In the genomic region with DNA sequence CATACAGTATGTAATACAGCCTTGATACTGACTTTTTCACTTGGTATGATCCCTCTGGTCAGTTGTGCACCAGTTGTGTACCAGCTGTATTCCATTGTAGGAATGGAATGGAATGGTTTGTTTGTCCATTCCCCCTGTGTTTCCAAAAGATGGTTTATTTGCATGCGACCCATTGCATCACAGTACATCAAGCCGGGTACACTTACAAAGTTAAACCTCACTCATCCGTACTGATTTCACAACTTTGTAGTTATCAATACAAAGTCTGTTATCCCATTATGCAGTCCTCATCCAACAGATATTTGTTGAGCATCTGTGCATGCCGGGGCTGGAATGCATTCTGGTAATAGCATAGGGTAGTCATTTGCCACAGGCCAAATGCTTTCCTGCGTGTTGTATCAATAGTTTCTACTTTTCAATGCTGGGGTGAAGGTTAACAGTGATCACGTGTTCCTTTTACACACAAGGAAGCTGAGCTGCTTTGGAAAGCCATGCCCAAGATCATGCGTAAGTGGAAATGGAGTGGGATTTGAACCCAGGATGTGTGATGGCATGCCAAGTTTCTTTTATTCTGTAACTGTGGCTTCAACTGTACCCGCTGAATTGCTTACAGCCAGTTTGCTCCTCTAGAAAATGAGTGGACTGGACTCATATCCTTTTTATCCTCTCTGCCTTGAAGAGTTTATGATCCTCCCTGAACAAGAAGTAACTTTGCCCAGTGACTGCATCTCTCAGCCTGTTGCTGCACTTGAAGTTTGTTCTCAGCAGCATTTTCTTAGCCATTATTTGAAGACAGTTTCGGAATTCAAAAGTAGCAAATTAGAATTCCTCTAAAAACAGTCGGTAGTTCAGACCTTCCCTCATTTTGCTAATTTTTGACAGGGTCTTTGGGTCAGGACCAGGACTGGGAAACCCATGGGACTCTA, we compare ENCODE assay signal across 1 cellular context.
A peak's percentile ranks its signal among the peaks of the same experiment; 100 is the strongest.
TF ChIP-seq lines count a peak whose summit lies in the region.

No MANE protein-coding gene starts in this region.

TF ChIP-seq in HepG2, 621 proteins besides CTCF, POLR2A, EP300 and RAD21 (continued from another document and continues in another):
- TF ChIP-seq, protein P1, sequence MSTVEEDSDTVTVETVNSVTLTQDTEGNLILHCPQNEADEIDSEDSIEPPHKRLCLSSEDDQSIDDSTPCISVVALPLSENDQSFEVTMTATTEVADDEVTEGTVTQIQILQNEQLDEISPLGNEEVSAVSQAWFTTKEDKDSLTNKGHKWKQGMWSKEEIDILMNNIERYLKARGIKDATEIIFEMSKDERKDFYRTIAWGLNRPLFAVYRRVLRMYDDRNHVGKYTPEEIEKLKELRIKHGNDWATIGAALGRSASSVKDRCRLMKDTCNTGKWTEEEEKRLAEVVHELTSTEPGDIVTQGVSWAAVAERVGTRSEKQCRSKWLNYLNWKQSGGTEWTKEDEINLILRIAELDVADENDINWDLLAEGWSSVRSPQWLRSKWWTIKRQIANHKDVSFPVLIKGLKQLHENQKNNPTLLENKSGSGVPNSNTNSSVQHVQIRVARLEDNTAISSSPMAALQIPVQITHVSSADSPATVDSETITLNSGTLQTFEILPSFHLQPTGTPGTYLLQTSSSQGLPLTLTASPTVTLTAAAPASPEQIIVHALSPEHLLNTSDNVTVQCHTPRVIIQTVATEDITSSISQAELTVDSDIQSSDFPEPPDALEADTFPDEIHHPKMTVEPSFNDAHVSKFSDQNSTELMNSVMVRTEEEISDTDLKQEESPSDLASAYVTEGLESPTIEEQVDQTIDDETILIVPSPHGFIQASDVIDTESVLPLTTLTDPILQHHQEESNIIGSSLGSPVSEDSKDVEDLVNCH (CRISPR knock-in tag; IDR thresholded peaks at IDR 0.05): no peak; the same call in 1 of the 2 replicates
- TF ChIP-seq ZFP36 (IDR thresholded peaks at IDR 0.05; ENCODE audit: borderline replicate concordance, low read depth, low read length, partially characterized antibody) (no peak), SP4 (CRISPR knock-in tag; IDR thresholded peaks at IDR 0.05) (no peak), RFX3 (CRISPR knock-in tag; IDR thresholded peaks at IDR 0.05) (no peak), NCOA1 (CRISPR knock-in tag; IDR thresholded peaks at IDR 0.05) (0 out of 2 replicates have a peak, but pooled peaks have one; percentile 26), ZNF143 (CRISPR knock-in tag; IDR thresholded peaks at IDR 0.05) (peak; percentile 24; the same call in 1 of the 2 replicates), ZNF766 (CRISPR knock-in tag; IDR thresholded peaks at IDR 0.05; ENCODE audit: borderline replicate concordance) (peak; percentile 82; the same call in 1 of the 2 replicates), ZC3H4 (CRISPR knock-in tag; IDR thresholded peaks at IDR 0.05; ENCODE audit: borderline replicate concordance) (no peak), ATF7 (IDR thresholded peaks at IDR 0.05) (peak; percentile 72), ATF7 (CRISPR knock-in tag; IDR thresholded peaks at IDR 0.05) (peak; percentile 85; the same call in 1 of the 2 replicates), ZMYM2 (CRISPR knock-in tag; IDR thresholded peaks at IDR 0.05) (peak; percentile 4), HNRNPH1 (optimal IDR thresholded peaks at IDR 0.05; ENCODE audit: low read depth, low read length) (no peak), GFI1 (CRISPR knock-in tag; IDR thresholded peaks at IDR 0.05; ENCODE audit: borderline replicate concordance) (peak; percentile 60), FOXC1 (CRISPR knock-in tag; IDR thresholded peaks at IDR 0.05; ENCODE audit: borderline replicate concordance) (0 out of 2 replicates have a peak, but pooled peaks have one; percentile 33), ZNF749 (CRISPR knock-in tag; IDR thresholded peaks at IDR 0.05; ENCODE audit: borderline replicate concordance) (no peak), JDP2 (CRISPR knock-in tag; IDR thresholded peaks at IDR 0.05; ENCODE audit: borderline replicate concordance) (no peak), MAFF (IDR thresholded peaks at IDR 0.05; ENCODE audit: low read depth, low read length) (0 out of 2 replicates have a peak, but pooled peaks have one; percentile 13), ZNF790 (CRISPR knock-in tag; IDR thresholded peaks at IDR 0.05; ENCODE audit: borderline replicate concordance) (no peak), TSC22D2 (CRISPR knock-in tag; IDR thresholded peaks at IDR 0.05; ENCODE audit: borderline replicate concordance) (no peak), SNAPC2 (CRISPR knock-in tag; IDR thresholded peaks at IDR 0.05) (peak; percentile 61; the same call in 1 of the 2 replicates), TBP (CRISPR knock-in tag; IDR thresholded peaks at IDR 0.05) (no peak), ZNF260 (CRISPR knock-in tag; IDR thresholded peaks at IDR 0.05; ENCODE audit: borderline replicate concordance, low read depth) (no peak), AGO1 (IDR thresholded peaks at IDR 0.05; ENCODE audit: low read depth, low read length, poor library complexity, severe bottlenecking) (no peak), TBX3 (IDR thresholded peaks at IDR 0.05; ENCODE audit: borderline replicate concordance) (peak; percentile 74), EEA1 (CRISPR knock-in tag; IDR thresholded peaks at IDR 0.05; ENCODE audit: borderline replicate concordance) (no peak), ZNF207 (IDR thresholded peaks at IDR 0.05; ENCODE audit: borderline replicate concordance) (no peak), ZFAT (CRISPR knock-in tag; conservative IDR thresholded peaks at IDR 0.05) (no peak), ATAD3A (CRISPR knock-in tag; IDR thresholded peaks at IDR 0.05) (no peak), ZIK1 (CRISPR knock-in tag; IDR thresholded peaks at IDR 0.05; ENCODE audit: borderline replicate concordance, low read depth) (no peak), ZFP37 (CRISPR knock-in tag; IDR thresholded peaks at IDR 0.05; ENCODE audit: borderline replicate concordance) (no peak), ZNF792 (CRISPR knock-in tag; IDR thresholded peaks at IDR 0.05) (peak; percentile 89), PHF20 (CRISPR knock-in tag; IDR thresholded peaks at IDR 0.05) (no peak), HOXA3 (CRISPR knock-in tag; IDR thresholded peaks at IDR 0.05) (peak; percentile 84)
- TF ChIP-seq, protein P2, sequence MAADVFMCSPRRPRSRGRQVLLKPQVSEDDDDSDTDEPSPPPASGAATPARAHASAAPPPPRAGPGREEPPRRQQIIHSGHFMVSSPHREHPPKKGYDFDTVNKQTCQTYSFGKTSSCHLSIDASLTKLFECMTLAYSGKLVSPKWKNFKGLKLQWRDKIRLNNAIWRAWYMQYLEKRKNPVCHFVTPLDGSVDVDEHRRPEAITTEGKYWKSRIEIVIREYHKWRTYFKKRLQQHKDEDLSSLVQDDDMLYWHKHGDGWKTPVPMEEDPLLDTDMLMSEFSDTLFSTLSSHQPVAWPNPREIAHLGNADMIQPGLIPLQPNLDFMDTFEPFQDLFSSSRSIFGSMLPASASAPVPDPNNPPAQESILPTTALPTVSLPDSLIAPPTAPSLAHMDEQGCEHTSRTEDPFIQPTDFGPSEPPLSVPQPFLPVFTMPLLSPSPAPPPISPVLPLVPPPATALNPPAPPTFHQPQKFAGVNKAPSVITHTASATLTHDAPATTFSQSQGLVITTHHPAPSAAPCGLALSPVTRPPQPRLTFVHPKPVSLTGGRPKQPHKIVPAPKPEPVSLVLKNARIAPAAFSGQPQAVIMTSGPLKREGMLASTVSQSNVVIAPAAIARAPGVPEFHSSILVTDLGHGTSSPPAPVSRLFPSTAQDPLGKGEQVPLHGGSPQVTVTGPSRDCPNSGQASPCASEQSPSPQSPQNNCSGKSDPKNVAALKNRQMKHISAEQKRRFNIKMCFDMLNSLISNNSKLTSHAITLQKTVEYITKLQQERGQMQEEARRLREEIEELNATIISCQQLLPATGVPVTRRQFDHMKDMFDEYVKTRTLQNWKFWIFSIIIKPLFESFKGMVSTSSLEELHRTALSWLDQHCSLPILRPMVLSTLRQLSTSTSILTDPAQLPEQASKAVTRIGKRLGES (CRISPR knock-in tag; IDR thresholded peaks at IDR 0.05; ENCODE audit: borderline replicate concordance): peak; percentile 61; the same call in 1 of the 2 replicates
- TF ChIP-seq, protein P3, sequence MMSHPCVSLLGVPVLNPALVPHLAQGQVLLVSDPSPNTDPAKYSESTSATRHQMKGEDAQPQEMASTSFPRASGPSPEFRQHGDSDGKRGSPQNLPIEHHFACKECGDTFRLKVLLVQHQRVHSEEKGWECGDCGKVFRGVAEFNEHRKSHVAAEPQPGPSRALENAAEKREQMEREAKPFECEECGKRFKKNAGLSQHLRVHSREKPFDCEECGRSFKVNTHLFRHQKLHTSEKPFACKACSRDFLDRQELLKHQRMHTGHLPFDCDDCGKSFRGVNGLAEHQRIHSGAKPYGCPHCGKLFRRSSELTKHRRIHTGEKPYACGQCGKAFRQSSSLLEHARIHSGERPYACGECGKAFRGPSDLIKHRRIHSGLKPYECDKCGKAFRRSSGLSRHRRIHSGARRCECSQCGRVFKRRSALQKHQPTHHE (CRISPR knock-in tag; IDR thresholded peaks at IDR 0.05; ENCODE audit: borderline replicate concordance): peak; percentile 48; the same call in 1 of the 2 replicates
- TF ChIP-seq, protein P4, sequence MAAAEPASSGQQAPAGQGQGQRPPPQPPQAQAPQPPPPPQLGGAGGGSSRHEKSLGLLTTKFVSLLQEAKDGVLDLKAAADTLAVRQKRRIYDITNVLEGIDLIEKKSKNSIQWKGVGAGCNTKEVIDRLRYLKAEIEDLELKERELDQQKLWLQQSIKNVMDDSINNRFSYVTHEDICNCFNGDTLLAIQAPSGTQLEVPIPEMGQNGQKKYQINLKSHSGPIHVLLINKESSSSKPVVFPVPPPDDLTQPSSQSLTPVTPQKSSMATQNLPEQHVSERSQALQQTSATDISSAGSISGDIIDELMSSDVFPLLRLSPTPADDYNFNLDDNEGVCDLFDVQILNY (CRISPR knock-in tag; conservative IDR thresholded peaks at IDR 0.05): no peak
- TF ChIP-seq, protein P5, sequence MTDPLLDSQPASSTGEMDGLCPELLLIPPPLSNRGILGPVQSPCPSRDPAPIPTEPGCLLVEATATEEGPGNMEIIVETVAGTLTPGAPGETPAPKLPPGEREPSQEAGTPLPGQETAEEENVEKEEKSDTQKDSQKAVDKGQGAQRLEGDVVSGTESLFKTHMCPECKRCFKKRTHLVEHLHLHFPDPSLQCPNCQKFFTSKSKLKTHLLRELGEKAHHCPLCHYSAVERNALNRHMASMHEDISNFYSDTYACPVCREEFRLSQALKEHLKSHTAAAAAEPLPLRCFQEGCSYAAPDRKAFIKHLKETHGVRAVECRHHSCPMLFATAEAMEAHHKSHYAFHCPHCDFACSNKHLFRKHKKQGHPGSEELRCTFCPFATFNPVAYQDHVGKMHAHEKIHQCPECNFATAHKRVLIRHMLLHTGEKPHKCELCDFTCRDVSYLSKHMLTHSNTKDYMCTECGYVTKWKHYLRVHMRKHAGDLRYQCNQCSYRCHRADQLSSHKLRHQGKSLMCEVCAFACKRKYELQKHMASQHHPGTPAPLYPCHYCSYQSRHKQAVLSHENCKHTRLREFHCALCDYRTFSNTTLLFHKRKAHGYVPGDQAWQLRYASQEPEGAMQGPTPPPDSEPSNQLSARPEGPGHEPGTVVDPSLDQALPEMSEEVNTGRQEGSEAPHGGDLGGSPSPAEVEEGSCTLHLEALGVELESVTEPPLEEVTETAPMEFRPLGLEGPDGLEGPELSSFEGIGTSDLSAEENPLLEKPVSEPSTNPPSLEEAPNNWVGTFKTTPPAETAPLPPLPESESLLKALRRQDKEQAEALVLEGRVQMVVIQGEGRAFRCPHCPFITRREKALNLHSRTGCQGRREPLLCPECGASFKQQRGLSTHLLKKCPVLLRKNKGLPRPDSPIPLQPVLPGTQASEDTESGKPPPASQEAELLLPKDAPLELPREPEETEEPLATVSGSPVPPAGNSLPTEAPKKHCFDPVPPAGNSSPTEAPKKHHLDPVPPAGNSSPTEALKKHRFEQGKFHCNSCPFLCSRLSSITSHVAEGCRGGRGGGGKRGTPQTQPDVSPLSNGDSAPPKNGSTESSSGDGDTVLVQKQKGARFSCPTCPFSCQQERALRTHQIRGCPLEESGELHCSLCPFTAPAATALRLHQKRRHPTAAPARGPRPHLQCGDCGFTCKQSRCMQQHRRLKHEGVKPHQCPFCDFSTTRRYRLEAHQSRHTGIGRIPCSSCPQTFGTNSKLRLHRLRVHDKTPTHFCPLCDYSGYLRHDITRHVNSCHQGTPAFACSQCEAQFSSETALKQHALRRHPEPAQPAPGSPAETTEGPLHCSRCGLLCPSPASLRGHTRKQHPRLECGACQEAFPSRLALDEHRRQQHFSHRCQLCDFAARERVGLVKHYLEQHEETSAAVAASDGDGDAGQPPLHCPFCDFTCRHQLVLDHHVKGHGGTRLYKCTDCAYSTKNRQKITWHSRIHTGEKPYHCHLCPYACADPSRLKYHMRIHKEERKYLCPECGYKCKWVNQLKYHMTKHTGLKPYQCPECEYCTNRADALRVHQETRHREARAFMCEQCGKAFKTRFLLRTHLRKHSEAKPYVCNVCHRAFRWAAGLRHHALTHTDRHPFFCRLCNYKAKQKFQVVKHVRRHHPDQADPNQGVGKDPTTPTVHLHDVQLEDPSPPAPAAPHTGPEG (CRISPR knock-in tag; IDR thresholded peaks at IDR 0.05): 0 out of 2 replicates have a peak, but pooled peaks have one; percentile 24
- TF ChIP-seq, protein P6, sequence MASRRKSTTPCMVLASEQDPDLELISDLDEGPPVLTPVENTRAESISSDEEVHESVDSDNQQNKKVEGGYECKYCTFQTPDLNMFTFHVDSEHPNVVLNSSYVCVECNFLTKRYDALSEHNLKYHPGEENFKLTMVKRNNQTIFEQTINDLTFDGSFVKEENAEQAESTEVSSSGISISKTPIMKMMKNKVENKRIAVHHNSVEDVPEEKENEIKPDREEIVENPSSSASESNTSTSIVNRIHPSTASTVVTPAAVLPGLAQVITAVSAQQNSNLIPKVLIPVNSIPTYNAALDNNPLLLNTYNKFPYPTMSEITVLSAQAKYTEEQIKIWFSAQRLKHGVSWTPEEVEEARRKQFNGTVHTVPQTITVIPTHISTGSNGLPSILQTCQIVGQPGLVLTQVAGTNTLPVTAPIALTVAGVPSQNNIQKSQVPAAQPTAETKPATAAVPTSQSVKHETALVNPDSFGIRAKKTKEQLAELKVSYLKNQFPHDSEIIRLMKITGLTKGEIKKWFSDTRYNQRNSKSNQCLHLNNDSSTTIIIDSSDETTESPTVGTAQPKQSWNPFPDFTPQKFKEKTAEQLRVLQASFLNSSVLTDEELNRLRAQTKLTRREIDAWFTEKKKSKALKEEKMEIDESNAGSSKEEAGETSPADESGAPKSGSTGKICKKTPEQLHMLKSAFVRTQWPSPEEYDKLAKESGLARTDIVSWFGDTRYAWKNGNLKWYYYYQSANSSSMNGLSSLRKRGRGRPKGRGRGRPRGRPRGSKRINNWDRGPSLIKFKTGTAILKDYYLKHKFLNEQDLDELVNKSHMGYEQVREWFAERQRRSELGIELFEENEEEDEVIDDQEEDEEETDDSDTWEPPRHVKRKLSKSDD (CRISPR knock-in tag; IDR thresholded peaks at IDR 0.05; ENCODE audit: low read depth): no peak
- TF ChIP-seq, protein P7, sequence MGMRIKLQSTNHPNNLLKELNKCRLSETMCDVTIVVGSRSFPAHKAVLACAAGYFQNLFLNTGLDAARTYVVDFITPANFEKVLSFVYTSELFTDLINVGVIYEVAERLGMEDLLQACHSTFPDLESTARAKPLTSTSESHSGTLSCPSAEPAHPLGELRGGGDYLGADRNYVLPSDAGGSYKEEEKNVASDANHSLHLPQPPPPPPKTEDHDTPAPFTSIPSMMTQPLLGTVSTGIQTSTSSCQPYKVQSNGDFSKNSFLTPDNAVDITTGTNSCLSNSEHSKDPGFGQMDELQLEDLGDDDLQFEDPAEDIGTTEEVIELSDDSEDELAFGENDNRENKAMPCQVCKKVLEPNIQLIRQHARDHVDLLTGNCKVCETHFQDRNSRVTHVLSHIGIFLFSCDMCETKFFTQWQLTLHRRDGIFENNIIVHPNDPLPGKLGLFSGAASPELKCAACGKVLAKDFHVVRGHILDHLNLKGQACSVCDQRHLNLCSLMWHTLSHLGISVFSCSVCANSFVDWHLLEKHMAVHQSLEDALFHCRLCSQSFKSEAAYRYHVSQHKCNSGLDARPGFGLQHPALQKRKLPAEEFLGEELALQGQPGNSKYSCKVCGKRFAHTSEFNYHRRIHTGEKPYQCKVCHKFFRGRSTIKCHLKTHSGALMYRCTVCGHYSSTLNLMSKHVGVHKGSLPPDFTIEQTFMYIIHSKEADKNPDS (CRISPR knock-in tag; IDR thresholded peaks at IDR 0.05): 0 out of 2 replicates have a peak, but pooled peaks have one; percentile 39
